Comparison of ENCODE assay signal across 21 cellular contexts in the genomic region with DNA sequence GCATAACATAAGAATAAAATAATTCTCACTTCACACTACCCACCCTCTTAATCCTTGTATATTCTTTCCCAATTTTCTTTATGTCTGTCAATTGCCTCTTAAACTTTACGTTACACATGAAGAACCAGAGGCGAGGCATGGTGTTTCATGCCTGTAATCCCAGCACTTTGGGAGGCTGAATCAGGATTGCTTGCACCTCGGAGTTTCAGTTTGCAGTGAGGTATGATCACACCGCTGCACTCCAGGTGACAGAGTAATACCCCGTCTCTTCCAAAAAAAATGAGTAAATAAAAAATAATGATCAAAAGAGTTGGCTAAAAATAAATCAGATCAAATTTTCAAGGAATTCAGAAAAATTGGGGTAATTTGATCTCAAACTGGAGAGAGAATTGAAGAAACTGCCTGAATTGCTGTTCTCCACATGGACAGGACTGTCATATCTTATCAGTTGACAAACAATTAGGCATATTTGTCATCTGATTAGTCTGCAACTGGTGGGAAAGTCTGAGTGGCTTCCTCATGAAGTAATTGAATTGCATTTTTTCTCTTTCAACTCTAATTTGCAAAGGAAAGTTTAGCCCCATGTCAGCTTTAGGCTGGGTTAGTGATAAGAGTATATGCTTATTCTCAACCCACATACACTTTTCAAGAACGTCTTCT.
"Had no signal": no experiment of that assay in that cellular context is flagged by ENCODE, and none has a peak within 500 bp of the region (broad histone marks: within the 10 kb centered on the region; RNA-seq: fewer than 3 reads in every experiment).

No MANE protein-coding gene starts in this region.

- ATAC-seq: activated CD8-positive, alpha-beta T cell treated with anti-CD3 and anti-CD28 coated beads, Interleukin-2, amount 10 ng/mL, durations not matched to agents 7 days and 5 days; activated T-cell treated with anti-CD3 and anti-CD28 coated beads, Interleukin-2, amount 50 U/mL, for 4 hours; effector memory CD8-positive, alpha-beta T cell; heart right ventricle; left cardiac atrium; mucosa of descending colon; stimulated activated naive CD8-positive, alpha-beta T cell treated with anti-CD3 and anti-CD28 coated beads, Interleukin-15, Interleukin-2, amounts not matched to agents 100 U/mL and 50 U/mL, for 24 hours; T-cell had no signal

- H3K36me3 ChIP-seq: ascending aorta, cardiac muscle cell, heart right ventricle, neural progenitor cell, prostate gland, right atrium auricular region, tibial artery had no signal

- H3K9me3 Mint-ChIP-seq: activated CD4-positive, alpha-beta T cell treated with anti-CD3 and anti-CD28 coated beads, Interleukin-2, amount 10 ng/mL, durations not matched to agents 7 days and 5 days; activated T-cell treated with anti-CD3 and anti-CD28 coated beads, Interleukin-2, amount 50 U/mL, for 4 hours; effector memory CD8-positive, alpha-beta T cell; naive B cell; neural progenitor cell; T-cell had no signal

- H3K4me3 Mint-ChIP-seq: activated CD4-positive, alpha-beta T cell treated with anti-CD3 and anti-CD28 coated beads, Interleukin-2, amount 10 ng/mL, durations not matched to agents 7 days and 5 days; activated CD8-positive, alpha-beta T cell treated with anti-CD3 and anti-CD28 coated beads, Interleukin-2, amount 10 ng/mL, durations not matched to agents 7 days and 5 days; activated T-cell treated with anti-CD3 and anti-CD28 coated beads, Interleukin-2, amount 50 U/mL, for 4 hours; effector memory CD8-positive, alpha-beta T cell; naive B cell; neural progenitor cell; T-cell had no signal

- H3K27ac Mint-ChIP-seq: activated CD4-positive, alpha-beta T cell treated with anti-CD3 and anti-CD28 coated beads, Interleukin-2, amount 10 ng/mL, durations not matched to agents 7 days and 5 days; activated CD8-positive, alpha-beta T cell treated with anti-CD3 and anti-CD28 coated beads, Interleukin-2, amount 10 ng/mL, durations not matched to agents 7 days and 5 days; effector memory CD8-positive, alpha-beta T cell; naive B cell; neural progenitor cell; T-cell had no signal

- H3K4me1 ChIP-seq: ascending aorta, prostate gland, right atrium auricular region had no signal

- H3K27ac ChIP-seq: ascending aorta, cardiac muscle cell, heart right ventricle, neural progenitor cell, prostate gland, right atrium auricular region, SK-N-MC, tibial artery had no signal

- H3K4me3 ChIP-seq: ascending aorta, cardiac muscle cell, heart right ventricle, mucosa of descending colon, neural progenitor cell, prostate gland, right atrium auricular region, SK-N-MC, tibial artery had no signal

- H3K27me3 ChIP-seq: ascending aorta, cardiac muscle cell, heart right ventricle, neural progenitor cell, right atrium auricular region, tibial artery had no signal

- DNase-seq: activated CD4-positive, alpha-beta T cell treated with anti-CD3 and anti-CD28 coated beads, Interleukin-2, amount 10 ng/mL, durations not matched to agents 7 days and 5 days; activated CD8-positive, alpha-beta T cell treated with anti-CD3 and anti-CD28 coated beads, Interleukin-2, amount 10 ng/mL, durations not matched to agents 7 days and 5 days; activated effector memory CD4-positive, alpha-beta T cell treated with Interleukin-2 at 50 U/mL for 16 hours; activated naive CD4-positive, alpha-beta T cell treated with anti-CD3 and anti-CD28 coated beads, Interleukin-2, amount 50 U/mL, for 16 hours; activated T-cell treated with anti-CD3 and anti-CD28 coated beads, Interleukin-2, amount 50 U/mL, for 4 hours; effector memory CD8-positive, alpha-beta T cell; foreskin melanocyte; heart right ventricle; left cardiac atrium; mucosa of descending colon; naive B cell; stimulated activated naive CD8-positive, alpha-beta T cell treated with anti-CD3 and anti-CD28 coated beads, Interleukin-15, Interleukin-2, amounts not matched to agents 100 U/mL and 50 U/mL, for 24 hours; substantia nigra; T-cell; tibial artery had no signal

- H3K36me3 Mint-ChIP-seq: naive B cell, neural progenitor cell, T-cell had no signal

- H3K9me3 ChIP-seq: ascending aorta, heart right ventricle, mucosa of descending colon, prostate gland, right atrium auricular region, tibial artery had no signal

- H3K4me1 Mint-ChIP-seq: activated CD4-positive, alpha-beta T cell treated with anti-CD3 and anti-CD28 coated beads, Interleukin-2, amount 10 ng/mL, durations not matched to agents 7 days and 5 days; naive B cell; T-cell had no signal
